Comparison of ENCODE assay signal across 8 cellular contexts in genomic region chr9:34665109-34665380, GRCh38. TPM values are rescaled to one million over a fixed set of nuclear protein-coding genes. Genes with fewer than 3 reads are reported as not detected.
A peak's percentile ranks its signal among the peaks of the same experiment; 100 is the strongest.
DNase-seq lines count a peak whose midpoint lies in the region; ATAC-seq and TF ChIP-seq lines count a peak whose summit lies in the region.

No MANE protein-coding gene starts in this region.

- no peaks in the 10 kb centered on the region for H3K27me3 Mint-ChIP-seq in naive thymus-derived CD4-positive, alpha-beta T cell

- peaks cover 0 to 15% (median 8%) of the 10 kb centered on the region in 11 donors for H3K9me3 Mint-ChIP-seq in naive thymus-derived CD4-positive, alpha-beta T cell

- POLR2A ChIA-PET in naive thymus-derived CD4-positive, alpha-beta T cell (lab: Charles Lee), result interaction anchor here (0.8 to 6.8 kb wide), 7 partner anchors 17 to 287 kb away, joined by 3 to 79 read pairs (median 4); partner anchors contain the start of genes GALT, RPP25L and SIGMAR1

- ATAC-seq in GM19023 (IDR thresholded peaks at IDR 0.05; ENCODE audit: unreplicated experiment), result peak; percentile 6
- peak; percentile 14 for ATAC-seq in HG03135 (IDR thresholded peaks at IDR 0.05; ENCODE audit: unreplicated experiment)
- ATAC-seq in naive thymus-derived CD4-positive, alpha-beta T cell, result peak; percentile 2

- peak overlapping the region; percentile 97 to 98 for H3K27ac ChIP-seq in breast epithelium
- peak overlapping the region; percentile 74 for H3K27ac ChIP-seq in naive thymus-derived CD4-positive, alpha-beta T cell (ENCODE audit: low read depth, low read length)

- CTCF ChIA-PET in naive thymus-derived CD4-positive, alpha-beta T cell (lab: Charles Lee), result interaction anchor here (1.0 to 6.0 kb wide), 7 partner anchors 9 to 54 kb away, joined by 4 to 50 read pairs (median 9); partner anchors contain the start of genes GALT and SIGMAR1

- peaks cover 0 to 45% (median 24%) of the 10 kb centered on the region in 5 donors for H3K36me3 Mint-ChIP-seq in naive thymus-derived CD4-positive, alpha-beta T cell

- peaks cover 0 to 2% of the 10 kb centered on the region in 2 donors for H3K9me3 ChIP-seq in breast epithelium
- H3K9me3 ChIP-seq in naive thymus-derived CD4-positive, alpha-beta T cell (ENCODE audit: control insufficient read depth in 2 of 3, low read length in 3 of 3), result peaks cover 0 to 8% (median 0%) of the 10 kb centered on the region in 3 experiments

- no peaks in the 10 kb centered on the region for H3K36me3 ChIP-seq in breast epithelium
- H3K36me3 ChIP-seq in naive thymus-derived CD4-positive, alpha-beta T cell (ENCODE audit: control insufficient read depth in 2 of 3, insufficient read depth in 3 of 3, low read length in 3 of 3), result peaks cover 0 to 15% (median 0%) of the 10 kb centered on the region in 3 experiments

- peak in 1 of 2 donors; percentile 58 for DNase-seq in breast epithelium (ENCODE audit: low spot score in 2 of 2)
- DNase-seq in naive thymus-derived CD4-positive, alpha-beta T cell, result no peak
- no peak for DNase-seq in DMS 273 (lab: John Stamatoyannopoulos, UW; ENCODE audit: unreplicated experiment)
- no peak for DNase-seq in NOMO-1 treated with DMSO at 0.1 percent for 48 hours (lab: John Stamatoyannopoulos, UW; ENCODE audit: unreplicated experiment)
- no peak for DNase-seq in NCI-H2196 (lab: John Stamatoyannopoulos, UW; ENCODE audit: unreplicated experiment)
- DNase-seq in NCI-H2107 treated with DMSO at 0.1 percent for 48 hours (lab: John Stamatoyannopoulos, UW; ENCODE audit: unreplicated experiment), result no peak

- peaks cover 37 to 61% (median 50%) of the 10 kb centered on the region in 7 donors for H3K4me1 Mint-ChIP-seq in naive thymus-derived CD4-positive, alpha-beta T cell

- no peaks in the 10 kb centered on the region for H3K27me3 ChIP-seq in breast epithelium
- no peaks in the 10 kb centered on the region for H3K27me3 ChIP-seq in naive thymus-derived CD4-positive, alpha-beta T cell (ENCODE audit: control insufficient read depth in 2 of 2, insufficient read depth in 2 of 2, low read length in 2 of 2)

- no peak for TF ChIP-seq POLR2A in breast epithelium (IDR thresholded peaks at IDR 0.05)

- H3K4me3 ChIP-seq in breast epithelium, result peak overlapping the region; percentile 67 to 84 (median 74)
- H3K4me3 ChIP-seq in naive thymus-derived CD4-positive, alpha-beta T cell (ENCODE audit: low read length), result peak overlapping the region; percentile 62

- H3K4me1 ChIP-seq in breast epithelium, result no peaks in the 10 kb centered on the region
- peaks cover 33 to 40% of the 10 kb centered on the region in 2 donors for H3K4me1 ChIP-seq in naive thymus-derived CD4-positive, alpha-beta T cell (ENCODE audit: control insufficient read depth in 2 of 2, insufficient read depth in 2 of 2, low read length in 2 of 2)

- peak overlapping the region; percentile 89 to 97 (median 94) for H3K4me3 Mint-ChIP-seq in naive thymus-derived CD4-positive, alpha-beta T cell

- intact Hi-C loops in breast epithelium (cut with DNase I; ENCODE audit: low total_unique reads), result no loop called here
- intact Hi-C loops in naive thymus-derived CD4-positive, alpha-beta T cell (cut with micrococcal nuclease), result loop anchor here (1.0 to 10.0 kb wide), 21 partner anchors 19 to 1500 kb away; partner anchors contain the start of genes CREB3 (in 2 of the 2), DNAI1 (in 2 of the 2), DNAJB5 (in 2 of the 2) and FAM219A (in 2 of the 2)

- no peak for TF ChIP-seq CTCF in breast epithelium (IDR thresholded peaks at IDR 0.05)

- H3K27ac Mint-ChIP-seq in naive thymus-derived CD4-positive, alpha-beta T cell, result peak overlapping the region; percentile 86 to 98 (median 97)

RNA-seq across cellular contexts. Expression of gene CCL27, which starts 2.6 kb away (rescaled TPM):
- total RNA-seq in breast epithelium, result not detected
- not detected for total RNA-seq in naive thymus-derived CD4-positive, alpha-beta T cell
- polyA plus RNA-seq in naive thymus-derived CD4-positive, alpha-beta T cell, result not detected

RNA-seq across cellular contexts. Expression of gene IL11RA, which starts 13.1 kb away (rescaled TPM):
- total RNA-seq in breast epithelium, result 10 to 100 TPM; 20.3 to 45.5 (median 42.1) TPM
- total RNA-seq in naive thymus-derived CD4-positive, alpha-beta T cell, result 100 to 1,000 TPM in 4 of 5 experiments, 10 to 100 TPM in 1; 81.7 to 185 (median 144) TPM
- 1 to 10 TPM; 8.5 to 8.6 TPM for polyA plus RNA-seq in naive thymus-derived CD4-positive, alpha-beta T cell

RNA-seq across cellular contexts. Expression of gene GALT, which starts 18.6 kb away (rescaled TPM):
- total RNA-seq in breast epithelium, result 10 to 100 TPM; 26.1 to 37.0 (median 36.7) TPM
- 100 to 1,000 TPM; 126 to 217 (median 162) TPM for total RNA-seq in naive thymus-derived CD4-positive, alpha-beta T cell
- 10 to 100 TPM; 57.6 to 59.1 TPM for polyA plus RNA-seq in naive thymus-derived CD4-positive, alpha-beta T cell

RNA-seq across cellular contexts. Expression of gene CCL19, which starts 26.0 kb away (rescaled TPM):
- total RNA-seq in breast epithelium, result 1 to 10 TPM in 2 of 3 donors, under 1 TPM in 1; 0.88 to 5.6 (median 1.3) TPM
- total RNA-seq in naive thymus-derived CD4-positive, alpha-beta T cell, result not detected
- not detected for polyA plus RNA-seq in naive thymus-derived CD4-positive, alpha-beta T cell

RNA-seq across cellular contexts. Expression of gene SIGMAR1, which starts 27.5 kb away (rescaled TPM):
- 10 to 100 TPM; 62.6 to 84.8 (median 70.8) TPM for total RNA-seq in breast epithelium
- total RNA-seq in naive thymus-derived CD4-positive, alpha-beta T cell, result 10 to 100 TPM; 20.7 to 63.8 (median 46.0) TPM
- polyA plus RNA-seq in naive thymus-derived CD4-positive, alpha-beta T cell, result 100 to 1,000 TPM in 1 of 2 donors, 10 to 100 TPM in 1; 93.5 to 102 TPM
